17 cellular contexts compared by ENCODE assay signal in genomic region chr5:35862126-35862525, GRCh38. TPM values are rescaled to one million over a fixed set of nuclear protein-coding genes. Genes with fewer than 3 reads are reported as not detected.
A peak's percentile ranks its signal among the peaks of the same experiment; 100 is the strongest.
DNase-seq lines count a peak whose midpoint lies in the region; ATAC-seq and TF ChIP-seq lines count a peak whose summit lies in the region.
"Had no signal": no experiment of that assay in that cellular context is flagged by ENCODE, and none has a peak within 500 bp of the region (broad histone marks: within the 10 kb centered on the region; RNA-seq: fewer than 3 reads in every experiment).

No MANE protein-coding gene starts in this region.

- H3K4me3 ChIP-seq in SK-N-SH (ENCODE audit: low read depth in 2 of 2, low read length in 1 of 2) (no peak overlapping the region), GM23338 (no peak overlapping the region)
- peak overlapping the region; percentile 93 for H3K4me3 ChIP-seq in CD8-positive, alpha-beta memory T cell (ENCODE audit: low read length)

- H3K27ac ChIP-seq in SK-N-SH (ENCODE audit: low read depth in 2 of 2, low read length in 1 of 2) (peak overlapping the region in 1 of 2 experiments; percentile 25; a peak in 1 of 4 replicates), GM23338 (ENCODE audit: low read depth) (no peak overlapping the region)
- H3K27ac ChIP-seq in CD8-positive, alpha-beta memory T cell (ENCODE audit: low read depth, low read length): peak overlapping the region; percentile 95
- H3K27ac ChIP-seq: 22Rv1, brain microvascular endothelial cell had no signal

- TF ChIP-seq EP300 in SK-N-SH (IDR thresholded peaks at IDR 0.05; ENCODE audit: borderline replicate concordance in 1 of 2, low read depth in 1 of 2, low read length in 1 of 2): no peak

- H4K20me1 ChIP-seq in SK-N-SH (ENCODE audit: insufficient read depth) (no peaks in the 10 kb centered on the region), GM23338 (replicated peaks; ENCODE audit: insufficient read depth) (no peaks in the 10 kb centered on the region)

- TF ChIP-seq RAD21 in SK-N-SH (IDR thresholded peaks at IDR 0.05; ENCODE audit: low read length): no peak

- ATAC-seq in SK-N-SH treated with all-trans-retinoic acid at 6 μM for 48 hours (no peak), HG02642 (IDR thresholded peaks at IDR 0.05; ENCODE audit: poor library complexity, unreplicated experiment) (no peak), GM21529 (IDR thresholded peaks at IDR 0.05; ENCODE audit: unreplicated experiment) (no peak), GM23338 (no peak)

- WGBS in SK-N-SH (ENCODE audit: low lambda C conversion rate): 30% methylated on average over 2 of the region's 2 CpGs

- peak overlapping the region; percentile 84 to 99 (median 96) for H3K27ac Mint-ChIP-seq in CD8-positive, alpha-beta memory T cell
- peak overlapping the region; percentile 51 for H3K27ac Mint-ChIP-seq in activated CD4-positive, alpha-beta memory T cell treated with anti-CD3 and anti-CD28 coated beads, Interleukin-2, amount 10 ng/mL, durations not matched to agents 7 days and 5 days
- H3K27ac Mint-ChIP-seq in immature natural killer cell (peak overlapping the region in 4 of 6 donors; percentile 12 to 64 (median 54)), GM23338 (no peak overlapping the region)
- H3K27ac Mint-ChIP-seq: progenitor cell of endocrine pancreas had no signal

- H3K4me2 ChIP-seq in SK-N-SH (no peak overlapping the region; the same call in 1 of the 2 replicates), GM23338 (no peak overlapping the region)

- H3K9ac ChIP-seq in SK-N-SH: no peak overlapping the region

- no peaks in the 10 kb centered on the region for H3K27me3 Mint-ChIP-seq in CD8-positive, alpha-beta memory T cell
- no peaks in the 10 kb centered on the region for H3K27me3 Mint-ChIP-seq in activated CD4-positive, alpha-beta memory T cell treated with anti-CD3 and anti-CD28 coated beads, Interleukin-2, amount 10 ng/mL, durations not matched to agents 7 days and 5 days
- H3K27me3 Mint-ChIP-seq in immature natural killer cell (ENCODE audit: low read depth in 3 of 3) (peaks cover 0 to 2% (median 0%) of the 10 kb centered on the region in 3 donors), GM23338 (ENCODE audit: insufficient read depth, low read depth, poor library complexity) (no peaks in the 10 kb centered on the region)
- H3K27me3 Mint-ChIP-seq: progenitor cell of endocrine pancreas had no signal

- DNase-seq in SK-N-SH: no peak
- no peak for DNase-seq in CD8-positive, alpha-beta memory T cell
- DNase-seq in activated CD4-positive, alpha-beta memory T cell treated with anti-CD3 and anti-CD28 coated beads, Interleukin-2, amount 10 ng/mL, durations not matched to agents 7 days and 5 days: no peak
- peak in 2 of 3 donors; percentile 8 to 26 for DNase-seq in immature natural killer cell
- DNase-seq in GM23338 (ENCODE audit: low spot score): no peak
- DNase-seq: activated CD4-positive, CD25-positive, alpha-beta regulatory T cell treated with anti-CD3 and anti-CD28 coated beads, Interleukin-2, amount 50 U/mL, for 72 hours; dermis blood vessel endothelial cell; erythroblast; NCI-H1092; small intestine; transverse colon had no signal

- CTCF ChIA-PET in SK-N-SH (lab: Yijun Ruan, JAX): interaction anchor here (0.6 to 1.4 kb wide), 2 partner anchors 11 to 25 kb away, joined by 3 read pairs; no protein-coding TSS in a partner anchor
- CTCF ChIA-PET in CD8-positive, alpha-beta memory T cell (lab: Charles Lee): interaction anchor here (0.8 to 4.0 kb wide), 9 partner anchors 10 to 211 kb away, joined by 3 to 29 read pairs (median 3); no protein-coding TSS in a partner anchor
- CTCF ChIA-PET in activated CD4-positive, alpha-beta memory T cell treated with anti-CD3 and anti-CD28 coated beads, Interleukin-2, amount 10 ng/mL, durations not matched to agents 7 days and 5 days (lab: Charles Lee): interaction anchor here (1.3 to 2.0 kb wide), 4 partner anchors 11 to 244 kb away, joined by 3 to 5 read pairs (median 4); partner anchors contain the start of gene SPEF2

- H3F3A ChIP-seq in SK-N-SH (replicated peaks; ENCODE audit: insufficient read depth) (peaks cover 8% of the 10 kb centered on the region), GM23338 (replicated peaks; ENCODE audit: low read depth) (no peaks in the 10 kb centered on the region)

- H2AFZ ChIP-seq in SK-N-SH (ENCODE audit: low read depth) (0 out of 2 replicates have a peak overlapping the region, but pooled peaks have one; percentile 12), GM23338 (no peak overlapping the region)

- H3K9me2 ChIP-seq in SK-N-SH (no peaks in the 10 kb centered on the region), GM23338 (ENCODE audit: insufficient read depth) (peaks cover 7% of the 10 kb centered on the region)

- TF ChIP-seq CTCF in SK-N-SH (IDR thresholded peaks at IDR 0.05) (no peak), GM23338 (conservative IDR thresholded peaks at IDR 0.05; ENCODE audit: low read depth in 2 of 2) (no peak)

- H3K36me3 Mint-ChIP-seq in CD8-positive, alpha-beta memory T cell: peaks cover 77 to 95% (median 93%) of the 10 kb centered on the region in 3 donors
- H3K36me3 Mint-ChIP-seq in activated CD4-positive, alpha-beta memory T cell treated with anti-CD3 and anti-CD28 coated beads, Interleukin-2, amount 10 ng/mL, durations not matched to agents 7 days and 5 days (ENCODE audit: low read depth): peaks cover 88% of the 10 kb centered on the region
- H3K36me3 Mint-ChIP-seq in immature natural killer cell (peaks cover 0 to 31% (median 7%) of the 10 kb centered on the region in 3 donors), GM23338 (ENCODE audit: low read depth) (no peaks in the 10 kb centered on the region; the same call in 2 of the 3 replicates)

- H3K36me3 ChIP-seq in SK-N-SH (replicated peaks in 1 of 2; ENCODE audit: control insufficient read depth in 1 of 2, insufficient read depth in 2 of 2, low read length in 1 of 2) (peaks cover 0 to 15% of the 10 kb centered on the region in 2 experiments), GM23338 (ENCODE audit: insufficient read depth) (no peaks in the 10 kb centered on the region)
- H3K36me3 ChIP-seq in CD8-positive, alpha-beta memory T cell (ENCODE audit: insufficient read depth, low read length): peaks cover 67% of the 10 kb centered on the region
- H3K36me3 ChIP-seq: brain microvascular endothelial cell, transverse colon had no signal

- POLR2A ChIA-PET in SK-N-SH (lab: Yijun Ruan, JAX): no interaction called here
- POLR2A ChIA-PET in CD8-positive, alpha-beta memory T cell (lab: Charles Lee): interaction anchor here (0.9 to 2.3 kb wide), 7 partner anchors 8 to 82 kb away, joined by 3 to 10 read pairs (median 5); no protein-coding TSS in a partner anchor
- POLR2A ChIA-PET in activated CD4-positive, alpha-beta memory T cell treated with anti-CD3 and anti-CD28 coated beads, Interleukin-2, amount 10 ng/mL, durations not matched to agents 7 days and 5 days (lab: Charles Lee): interaction anchor here (1.2 to 16.3 kb wide), 5 partner anchors 8 to 83 kb away, joined by 4 to 422 read pairs (median 10); no protein-coding TSS in a partner anchor

- no peaks in the 10 kb centered on the region for H3K9me3 ChIP-seq in SK-N-SH
- no peaks in the 10 kb centered on the region for H3K9me3 ChIP-seq in CD8-positive, alpha-beta memory T cell (ENCODE audit: low read length)
- H3K9me3 ChIP-seq: transverse colon had no signal

- H3K4me1 Mint-ChIP-seq in CD8-positive, alpha-beta memory T cell: peaks cover 57 to 73% (median 62%) of the 10 kb centered on the region in 3 donors
- peaks cover 79% of the 10 kb centered on the region for H3K4me1 Mint-ChIP-seq in activated CD4-positive, alpha-beta memory T cell treated with anti-CD3 and anti-CD28 coated beads, Interleukin-2, amount 10 ng/mL, durations not matched to agents 7 days and 5 days
- H3K4me1 Mint-ChIP-seq in immature natural killer cell: peaks cover 5 to 36% of the 10 kb centered on the region in 2 donors
- H3K4me1 Mint-ChIP-seq in GM23338: peaks cover 28% of the 10 kb centered on the region

- H3K9me3 Mint-ChIP-seq in CD8-positive, alpha-beta memory T cell: peaks cover 0 to 10% (median 0%) of the 10 kb centered on the region in 5 donors
- peaks cover 7% of the 10 kb centered on the region for H3K9me3 Mint-ChIP-seq in activated CD4-positive, alpha-beta memory T cell treated with anti-CD3 and anti-CD28 coated beads, Interleukin-2, amount 10 ng/mL, durations not matched to agents 7 days and 5 days
- H3K9me3 Mint-ChIP-seq in immature natural killer cell (peaks cover 0 to 2% (median 0%) of the 10 kb centered on the region in 6 donors), GM23338 (peaks cover 17% of the 10 kb centered on the region; the same call in 2 of the 3 replicates)

- peaks cover 6% of the 10 kb centered on the region; the same call in 1 of the 2 replicates for H3K79me2 ChIP-seq in SK-N-SH (ENCODE audit: insufficient read depth)
- H3K79me2 ChIP-seq in GM23338 (replicated peaks; ENCODE audit: insufficient read depth): no peaks in the 10 kb centered on the region

- peaks cover 0 to 23% of the 10 kb centered on the region in 2 experiments; a peak in 2 of 4 replicates for H3K4me1 ChIP-seq in SK-N-SH (ENCODE audit: control insufficient read depth in 1 of 2, insufficient read depth in 2 of 2, low read depth in 1 of 2, low read length in 1 of 2)
- H3K4me1 ChIP-seq in CD8-positive, alpha-beta memory T cell (ENCODE audit: insufficient read depth, low read length): peaks cover 38% of the 10 kb centered on the region
- peaks cover 37% of the 10 kb centered on the region for H3K4me1 ChIP-seq in GM23338 (ENCODE audit: insufficient read depth)
- H3K4me1 ChIP-seq: transverse colon had no signal

- H3K27me3 ChIP-seq in SK-N-SH (ENCODE audit: insufficient read depth) (no peaks in the 10 kb centered on the region), GM23338 (ENCODE audit: insufficient read depth) (no peaks in the 10 kb centered on the region)
- H3K27me3 ChIP-seq in CD8-positive, alpha-beta memory T cell (ENCODE audit: insufficient read depth, low read length, poor library complexity, severe bottlenecking): no peaks in the 10 kb centered on the region
- H3K27me3 ChIP-seq: brain microvascular endothelial cell, transverse colon had no signal

- peak overlapping the region; percentile 93 to 99 (median 97) for H3K4me3 Mint-ChIP-seq in CD8-positive, alpha-beta memory T cell
- peak overlapping the region; percentile 81 for H3K4me3 Mint-ChIP-seq in activated CD4-positive, alpha-beta memory T cell treated with anti-CD3 and anti-CD28 coated beads, Interleukin-2, amount 10 ng/mL, durations not matched to agents 7 days and 5 days
- H3K4me3 Mint-ChIP-seq in immature natural killer cell (peak overlapping the region in 3 of 5 donors; percentile 22 to 58 (median 51)), GM23338 (no peak overlapping the region)

RNA-seq across cellular contexts. Expression of gene IL7R, which starts 5.4 kb away (rescaled TPM):
- 3.0 and 4.5 TPM in 2 replicates for polyA plus RNA-seq in SK-N-SH (2012; rRNA removed)
- 3.8 and 3.9 TPM in 2 replicates for polyA plus RNA-seq in SK-N-SH (2012; cell fraction: cytosol; rRNA removed)
- polyA plus RNA-seq in SK-N-SH (2012; cell fraction: nucleus; rRNA removed): 3.3 and 4.0 TPM in 2 replicates
- 100 to 1,000 TPM; 272 to 289 TPM for total RNA-seq in CD8-positive, alpha-beta memory T cell
- polyA plus RNA-seq in CD8-positive, alpha-beta memory T cell: 761 TPM
- total RNA-seq in activated CD4-positive, alpha-beta memory T cell treated with anti-CD3 and anti-CD28 coated beads, Interleukin-2, amount 10 ng/mL, durations not matched to agents 7 days and 5 days: 100 to 1,000 TPM; 271 to 273 TPM
- polyA plus RNA-seq in immature natural killer cell: 10 to 100 TPM; 36.8 to 70.9 (median 65.6) TPM
- not detected in 2 replicates for total RNA-seq in GM23338 (2014; rRNA removed; shearing (Covaris generic))
- not detected in 2 replicates for polyA plus RNA-seq in GM23338 (2016; fragmentation: Nextera tagmentation; extraction: Ambion mirVana)
- total RNA-seq: progenitor cell of endocrine pancreas had no signal

Comparison
In these comparisons a context has a peak if more than half of its experiments do, and no peak if none do; other contexts are left out.
1. DNase-seq: peak in immature natural killer cell (2 of 3); none in SK-N-SH (single experiment), CD8-positive, alpha-beta memory T cell (0 of 5), activated CD4-positive, alpha-beta memory T cell treated with anti-CD3 and anti-CD28 coated beads, Interleukin-2, amount 10 ng/mL, durations not matched to agents 7 days and 5 days (single experiment) and GM23338 (single experiment).
2. RNA of gene IL7R, which starts 5.4 kb away (polyA plus RNA-seq): 761 TPM in CD8-positive, alpha-beta memory T cell (single experiment); 36.8 to 70.9 TPM in immature natural killer cell, 3.0 to 4.5 TPM in SK-N-SH and not detected in GM23338; every median in the first group is over 10 times any median in the second.